Comparison of ENCODE assay signal across 7 cellular contexts in the genomic region with DNA sequence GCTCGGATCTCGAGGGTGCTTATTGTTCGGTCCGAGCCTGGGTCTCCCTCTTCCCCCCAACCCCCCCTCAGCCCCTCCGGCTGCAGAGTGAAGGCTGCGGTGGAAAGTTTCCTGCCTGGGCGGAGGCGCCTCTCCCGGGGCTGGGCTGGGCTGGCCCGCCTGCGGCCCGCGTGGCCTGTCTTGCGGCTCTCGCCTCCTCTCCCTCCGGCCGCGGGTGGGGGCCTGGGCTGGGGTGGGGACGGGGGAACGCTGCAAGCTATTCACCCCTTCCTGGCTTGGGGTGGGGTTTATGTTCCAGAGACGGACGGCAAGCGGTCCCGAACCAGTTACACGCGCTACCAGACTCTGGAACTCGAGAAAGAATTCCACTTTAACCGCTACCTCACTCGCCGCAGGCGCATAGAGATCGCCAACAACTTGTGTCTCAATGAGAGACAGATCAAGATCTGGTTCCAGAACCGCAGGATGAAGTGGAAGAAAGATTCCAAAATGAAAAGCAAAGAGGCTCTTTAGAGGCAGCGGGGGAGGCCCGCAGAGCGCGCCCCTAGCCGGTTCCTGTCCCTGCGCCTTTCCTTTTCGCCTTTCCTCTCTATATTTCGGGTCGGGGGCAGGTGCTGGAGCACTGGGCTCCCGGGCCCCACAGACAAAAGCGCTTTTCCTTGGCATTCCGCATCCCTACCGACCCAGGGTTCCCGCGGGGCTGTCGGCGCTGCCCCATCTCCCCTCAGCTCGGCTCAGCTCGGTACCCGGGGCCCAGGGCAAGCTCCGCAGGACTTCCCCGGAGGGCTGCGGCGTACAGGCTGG. TPM values are rescaled to one million over a fixed set of nuclear protein-coding genes. Genes with fewer than 3 reads are reported as not detected.
DNase-seq lines count a peak whose midpoint lies in the region; ATAC-seq lines count a peak whose summit lies in the region.
"Had no signal": no experiment of that assay in that cellular context is flagged by ENCODE, and none has a peak within 500 bp of the region (broad histone marks: within the 10 kb centered on the region; RNA-seq: fewer than 3 reads in every experiment).

No MANE protein-coding gene starts in this region.

- H3K9me3 Mint-ChIP-seq in T-cell = peaks cover 0 to 4% (median 4%) of the 10 kb centered on the region in 3 donors

- no peaks in the 10 kb centered on the region for H3K36me3 Mint-ChIP-seq in T-cell

- no peak overlapping the region for H3K27ac Mint-ChIP-seq in T-cell

- peak overlapping the region in 2 of 3 donors; percentile 47 to 68 for H3K4me3 Mint-ChIP-seq in T-cell

- H3K4me1 Mint-ChIP-seq in T-cell = peaks cover 23 to 31% (median 29%) of the 10 kb centered on the region in 3 donors

- CTCF ChIA-PET in T-cell (lab: Charles Lee) = no interaction called here

- POLR2A ChIA-PET in T-cell (lab: Charles Lee) = no interaction called here

- DNase-seq in AG20443 (ENCODE audit: low spot score) (peak; percentile 67), T-cell (no peak), medulla oblongata (ENCODE audit: extremely low spot score) (peak; percentile 35), NCI-H1930 (lab: John Stamatoyannopoulos, UW) (no peak), NCI-H774 (lab: John Stamatoyannopoulos, UW) (no peak)
- DNase-seq in activated effector memory CD4-positive, alpha-beta T cell treated with anti-CD3 and anti-CD28 coated beads, Interleukin-2, amount 50 U/mL, for 16 hours = no peak
- DNase-seq: activated gamma-delta T cell had no signal

- H3K27me3 Mint-ChIP-seq in T-cell = peaks cover 67 to 88% of the 10 kb centered on the region in 2 donors

- ATAC-seq in T-cell (replicated peaks in 1 of 4) = peak; percentile 33 to 54 (median 46)

RNA-seq across cellular contexts. Expression of a gene that starts 1.3 kb away (rescaled TPM):
- not detected for total RNA-seq in T-cell

RNA-seq across cellular contexts. Expression of a gene that starts 5.9 kb away (rescaled TPM):
- total RNA-seq in T-cell = not detected

RNA-seq across cellular contexts. Expression of a gene that starts 19.5 kb away (rescaled TPM):
- 1 to 10 TPM in 1 of 5 donors, under 1 TPM in 4; 0.36 to 1.4 (median 0.61) TPM for total RNA-seq in T-cell

RNA-seq across cellular contexts. Expression of a gene that starts 25.4 kb away (rescaled TPM):
- not detected for total RNA-seq in T-cell

RNA-seq across cellular contexts. Expression of a gene that starts 34.2 kb away (rescaled TPM):
- not detected for total RNA-seq in T-cell

Comparison
In these comparisons a context has a peak if more than half of its experiments do, and no peak if none do; other contexts are left out.
1. DNase-seq: peak in AG20443 (single experiment) and medulla oblongata (single experiment); none in T-cell (0 of 34), NCI-H1930 (0 of 2), NCI-H774 (single experiment) and activated effector memory CD4-positive, alpha-beta T cell treated with anti-CD3 and anti-CD28 coated beads, Interleukin-2, amount 50 U/mL, for 16 hours (single experiment).